18 cellular contexts compared by ENCODE assay signal in genomic region chr3:29331830-29332637, GRCh38. TPM values are rescaled to one million over a fixed set of nuclear protein-coding genes. Genes with fewer than 3 reads are reported as not detected.
DNase-seq lines count a peak whose midpoint lies in the region; ATAC-seq, FAIRE-seq and TF ChIP-seq lines count a peak whose summit lies in the region.
"Had no signal": no experiment of that assay in that cellular context is flagged by ENCODE, and none has a peak within 500 bp of the region (broad histone marks: within the 10 kb centered on the region; RNA-seq: fewer than 3 reads in every experiment).

No MANE protein-coding gene starts in this region.

- H3K4me1 ChIP-seq in A549, result peaks cover 77% of the 10 kb centered on the region

- POLR2A ChIA-PET in A549 (lab: Yijun Ruan, JAX), result no interaction called here

- H3K9me3 ChIP-seq in A549, result no peaks in the 10 kb centered on the region
- H3K9me3 ChIP-seq: pancreas had no signal

- FAIRE-seq in A549 (lab: Jason Lieb, UNC), result peak; percentile 36

- H3K9me3 Mint-ChIP-seq in mesothelial cell of epicardium, result no peaks in the 10 kb centered on the region
- H3K9me3 Mint-ChIP-seq: activated CD4-positive, alpha-beta memory T cell treated with anti-CD3 and anti-CD28 coated beads, Interleukin-2, amount 10 ng/mL, durations not matched to agents 7 days and 5 days; activated naive CD4-positive, alpha-beta T cell treated with anti-CD3 and anti-CD28 coated beads, Interleukin-2, amount 50 U/mL, for 72 hours had no signal

- no peak for TF ChIP-seq POLR2A in A549 (IDR thresholded peaks at IDR 0.05; ENCODE audit: low read length)

- no peaks in the 10 kb centered on the region for H3K27me3 Mint-ChIP-seq in mesothelial cell of epicardium (ENCODE audit: low read depth)
- H3K27me3 Mint-ChIP-seq: activated CD4-positive, alpha-beta memory T cell treated with anti-CD3 and anti-CD28 coated beads, Interleukin-2, amount 10 ng/mL, durations not matched to agents 7 days and 5 days had no signal

- peak overlapping the region; percentile 53 to 66 for H3K27ac ChIP-seq in A549
- H3K27ac ChIP-seq: pancreas had no signal

- peak overlapping the region; percentile 55 for H3K27ac Mint-ChIP-seq in mesothelial cell of epicardium
- H3K27ac Mint-ChIP-seq: activated CD4-positive, alpha-beta memory T cell treated with anti-CD3 and anti-CD28 coated beads, Interleukin-2, amount 10 ng/mL, durations not matched to agents 7 days and 5 days; activated naive CD4-positive, alpha-beta T cell treated with anti-CD3 and anti-CD28 coated beads, Interleukin-2, amount 50 U/mL, for 72 hours had no signal

- H3K4me3 Mint-ChIP-seq in mesothelial cell of epicardium, result no peak overlapping the region
- H3K4me3 Mint-ChIP-seq: activated CD4-positive, alpha-beta memory T cell treated with anti-CD3 and anti-CD28 coated beads, Interleukin-2, amount 10 ng/mL, durations not matched to agents 7 days and 5 days had no signal

- DNase-seq in A549 (ENCODE audit: low read depth in 1 of 2, low spot score in 1 of 2), result peak in 1 of 2 experiments; percentile 31
- peak; percentile 28 for DNase-seq in dermis blood vessel endothelial cell
- DNase-seq in mesothelial cell of epicardium (ENCODE audit: low spot score in 2 of 2, unreplicated experiment in 2 of 2), result no peak
- DNase-seq in left colon, result no peak
- DNase-seq in HuH-7 (ENCODE audit: low spot score), result no peak
- no peak for DNase-seq in retina
- DNase-seq in HCEC 1CT, result no peak
- DNase-seq: 8988T; activated CD4-positive, alpha-beta memory T cell treated with anti-CD3 and anti-CD28 coated beads, Interleukin-2, amount 10 ng/mL, durations not matched to agents 7 days and 5 days; DMS153; Kasumi-1; kidney; NCI-H510A; pancreas; SW 1271; trophoblast cell had no signal

- no peak overlapping the region for H3K4me3 ChIP-seq in A549
- H3K4me3 ChIP-seq: pancreas had no signal

- intact Hi-C loops in left colon (cut with DNase I, micrococcal nuclease), result no loop called here

- no peaks in the 10 kb centered on the region for H3K36me3 Mint-ChIP-seq in mesothelial cell of epicardium
- H3K36me3 Mint-ChIP-seq: activated naive CD4-positive, alpha-beta T cell treated with anti-CD3 and anti-CD28 coated beads, Interleukin-2, amount 50 U/mL, for 72 hours had no signal

- WGBS in A549 (ENCODE audit: missing lambda C conversion rate), result 64% methylated on average over 4 of the region's 4 CpGs

- peak overlapping the region; percentile 60 for H3K4me2 ChIP-seq in A549

- ATAC-seq in A549 (peak in 1 of 2 experiments; percentile 10; a peak in 1 of 6 replicates), HG02852 (IDR thresholded peaks at IDR 0.05; ENCODE audit: unreplicated experiment) (peak; percentile 35), left colon (no peak)
- ATAC-seq: activated naive CD4-positive, alpha-beta T cell treated with anti-CD3 and anti-CD28 coated beads, Interleukin-2, amount 50 U/mL, for 72 hours; pancreas had no signal

- TF ChIP-seq CTCF in A549 (IDR thresholded peaks at IDR 0.05) (no peak), mesothelial cell of epicardium (IDR thresholded peaks at IDR 0.05; ENCODE audit: unreplicated experiment) (no peak)

- CTCF ChIA-PET in A549 (lab: Yijun Ruan, JAX), result interaction anchor here (0.9 kb wide), 1 partner anchor 12 kb away, joined by 4 read pairs; no protein-coding TSS in a partner anchor

- TF ChIP-seq EP300 in A549 (IDR thresholded peaks at IDR 0.05), result no peak

- TF ChIP-seq RAD21 in A549 (conservative IDR thresholded peaks at IDR 0.05 in 1 of 2, IDR thresholded peaks at IDR 0.05 in 1 of 2), result 0 out of 5 replicates have a peak, but pooled peaks of 1 of the 2 experiments have one; percentile 7

- H3K4me1 Mint-ChIP-seq in mesothelial cell of epicardium, result peaks cover 49% of the 10 kb centered on the region
- H3K4me1 Mint-ChIP-seq: activated CD4-positive, alpha-beta memory T cell treated with anti-CD3 and anti-CD28 coated beads, Interleukin-2, amount 10 ng/mL, durations not matched to agents 7 days and 5 days had no signal

TF ChIP-seq in A549, 52 proteins besides CTCF, POLR2A, EP300 and RAD21:
- no peak for TF ChIP-seq KDM5A (IDR thresholded peaks at IDR 0.05)
- TF ChIP-seq ZFP36 (IDR thresholded peaks at IDR 0.05; ENCODE audit: borderline replicate concordance, partially characterized antibody), result no peak
- TF ChIP-seq SMC3 (IDR thresholded peaks at IDR 0.05), result no peak

RNA-seq across cellular contexts. Expression of gene RBMS3, which starts 51.2 kb away (rescaled TPM):
- polyA plus RNA-seq in A549 (2011; rRNA removed) (4.1 TPM in 2 replicates), A549 (2017; fragmentation: RNase III; extraction: RNeasy Plus Mini Kit Qiagen cat#74134 plus additional on column Dnase treatment) (0.66 to 1.4 TPM (median 0.92 TPM) in 3 replicates)
- 0.87 and 1.1 TPM in 2 replicates for polyA plus RNA-seq in A549 (2012; cell fraction: cytosol; rRNA removed)
- 1.2 and 2.1 TPM in 2 replicates for polyA plus RNA-seq in A549 (2012; cell fraction: nucleus; rRNA removed)
- 27.5 and 32.3 TPM in 2 replicates for polyA minus RNA-seq in A549 (2011; rRNA and poly(A)+ RNA removed)
- total RNA-seq in dermis blood vessel endothelial cell (25.9 and 37.6 TPM in 2 replicates), mesothelial cell of epicardium (42.5 to 46.3 TPM (median 45.4 TPM) in 3 replicates), left colon (10 to 100 TPM in 1 of 2 donors, 1 to 10 TPM in 1; 7.1 to 11.5 TPM)
